16 cellular contexts compared by ENCODE assay signal in genomic region chr12:118044075-118044474, GRCh38. TPM values are rescaled to one million over a fixed set of nuclear protein-coding genes. Genes with fewer than 3 reads are reported as not detected.
DNase-seq lines count a peak whose midpoint lies in the region; ATAC-seq and TF ChIP-seq lines count a peak whose summit lies in the region.
"Had no signal": no experiment of that assay in that cellular context is flagged by ENCODE, and none has a peak within 500 bp of the region (broad histone marks: within the 10 kb centered on the region; RNA-seq: fewer than 3 reads in every experiment).

No MANE protein-coding gene starts in this region.

- no peak overlapping the region for H3K4me3 Mint-ChIP-seq in activated naive CD4-positive, alpha-beta T cell treated with anti-CD3 and anti-CD28 coated beads for 36 hours
- no peak overlapping the region for H3K4me3 Mint-ChIP-seq in GM23338
- peak overlapping the region; percentile 56 to 80 for H3K4me3 Mint-ChIP-seq in activated T-cell treated with anti-CD3 and anti-CD28 coated beads, Interleukin-2, amount 50 U/mL, for 72 hours
- peak overlapping the region; percentile 23 for H3K4me3 Mint-ChIP-seq in stimulated activated effector memory CD8-positive, alpha-beta T cell treated with anti-CD3 and anti-CD28 coated beads, Interleukin-12 subunit alpha, Interleukin-12 subunit beta, amount 100 ng/mL, for 72 hours
- H3K4me3 Mint-ChIP-seq: H9 had no signal

- H4K20me1 ChIP-seq in GM23338 (replicated peaks; ENCODE audit: insufficient read depth), result 0 out of 2 replicates have a peak, but pooled peaks cover 5% of the 10 kb centered on the region

- H3K4me3 ChIP-seq in GM23338, result no peak overlapping the region
- H3K4me3 ChIP-seq: MG63 had no signal

- H3F3A ChIP-seq in GM23338 (replicated peaks; ENCODE audit: low read depth), result no peaks in the 10 kb centered on the region

- no peaks in the 10 kb centered on the region for H3K27me3 Mint-ChIP-seq in activated naive CD4-positive, alpha-beta T cell treated with anti-CD3 and anti-CD28 coated beads for 36 hours (ENCODE audit: low read depth)
- H3K27me3 Mint-ChIP-seq in GM23338 (ENCODE audit: insufficient read depth, low read depth, poor library complexity), result peaks cover 7% of the 10 kb centered on the region
- no peaks in the 10 kb centered on the region for H3K27me3 Mint-ChIP-seq in activated T-cell treated with anti-CD3 and anti-CD28 coated beads, Interleukin-2, amount 50 U/mL, for 72 hours (ENCODE audit: low read depth)

- H3K27ac Mint-ChIP-seq in activated naive CD4-positive, alpha-beta T cell treated with anti-CD3 and anti-CD28 coated beads for 36 hours, result peak overlapping the region; percentile 84
- H3K27ac Mint-ChIP-seq in GM23338, result no peak overlapping the region
- peak overlapping the region; percentile 94 for H3K27ac Mint-ChIP-seq in activated T-cell treated with anti-CD3 and anti-CD28 coated beads, Interleukin-2, amount 50 U/mL, for 72 hours
- peak overlapping the region; percentile 91 for H3K27ac Mint-ChIP-seq in stimulated activated effector memory CD8-positive, alpha-beta T cell treated with anti-CD3 and anti-CD28 coated beads, Interleukin-12 subunit alpha, Interleukin-12 subunit beta, amount 100 ng/mL, for 72 hours

- H3K4me2 ChIP-seq in GM23338, result no peak overlapping the region

- no peaks in the 10 kb centered on the region for H3K9me2 ChIP-seq in GM23338 (ENCODE audit: insufficient read depth)

- intact Hi-C loops in activated naive CD4-positive, alpha-beta T cell treated with anti-CD3 and anti-CD28 coated beads for 36 hours (cut with micrococcal nuclease), result loop anchor here (1.0 to 2.0 kb wide), 2 partner anchors 9 to 1623 kb away; no protein-coding TSS in a partner anchor
- intact Hi-C loops in head of caudate nucleus (cut with DNase I), result no loop called here

- no peaks in the 10 kb centered on the region for H3K4me1 ChIP-seq in GM23338 (ENCODE audit: insufficient read depth)

- no peak for ATAC-seq in GM23338
- peak; percentile 62 to 72 for ATAC-seq in activated T-cell treated with anti-CD3 and anti-CD28 coated beads, Interleukin-2, amount 50 U/mL, for 72 hours (replicated peaks in 1 of 2)
- peak; percentile 72 for ATAC-seq in stimulated activated effector memory CD8-positive, alpha-beta T cell treated with anti-CD3 and anti-CD28 coated beads, Interleukin-12 subunit alpha, Interleukin-12 subunit beta, amount 100 ng/mL, for 72 hours

- no peaks in the 10 kb centered on the region for H3K9me3 Mint-ChIP-seq in activated naive CD4-positive, alpha-beta T cell treated with anti-CD3 and anti-CD28 coated beads for 36 hours
- no peaks in the 10 kb centered on the region for H3K9me3 Mint-ChIP-seq in GM23338
- no peaks in the 10 kb centered on the region for H3K9me3 Mint-ChIP-seq in activated T-cell treated with anti-CD3 and anti-CD28 coated beads, Interleukin-2, amount 50 U/mL, for 72 hours
- no peaks in the 10 kb centered on the region for H3K9me3 Mint-ChIP-seq in stimulated activated effector memory CD8-positive, alpha-beta T cell treated with anti-CD3 and anti-CD28 coated beads, Interleukin-12 subunit alpha, Interleukin-12 subunit beta, amount 100 ng/mL, for 72 hours
- H3K9me3 Mint-ChIP-seq: H9 had no signal

- H3K36me3 Mint-ChIP-seq in activated naive CD4-positive, alpha-beta T cell treated with anti-CD3 and anti-CD28 coated beads for 36 hours (ENCODE audit: low read depth), result peaks cover 47% of the 10 kb centered on the region
- peaks cover 74% of the 10 kb centered on the region for H3K36me3 Mint-ChIP-seq in GM23338 (ENCODE audit: low read depth)
- H3K36me3 Mint-ChIP-seq in activated T-cell treated with anti-CD3 and anti-CD28 coated beads, Interleukin-2, amount 50 U/mL, for 72 hours (ENCODE audit: insufficient read depth in 2 of 2), result peaks cover 11 to 26% of the 10 kb centered on the region in 2 donors
- H3K36me3 Mint-ChIP-seq in stimulated activated effector memory CD8-positive, alpha-beta T cell treated with anti-CD3 and anti-CD28 coated beads, Interleukin-12 subunit alpha, Interleukin-12 subunit beta, amount 100 ng/mL, for 72 hours, result peaks cover 99% of the 10 kb centered on the region

- H3K27ac ChIP-seq in GM23338 (ENCODE audit: low read depth), result 0 out of 2 replicates have a peak overlapping the region, but pooled peaks have one; percentile 50

- peaks cover 50% of the 10 kb centered on the region for H3K4me1 Mint-ChIP-seq in activated naive CD4-positive, alpha-beta T cell treated with anti-CD3 and anti-CD28 coated beads for 36 hours (ENCODE audit: low read depth)
- H3K4me1 Mint-ChIP-seq in GM23338, result no peaks in the 10 kb centered on the region
- peaks cover 65% of the 10 kb centered on the region for H3K4me1 Mint-ChIP-seq in activated T-cell treated with anti-CD3 and anti-CD28 coated beads, Interleukin-2, amount 50 U/mL, for 72 hours (ENCODE audit: low read depth)
- peaks cover 42% of the 10 kb centered on the region for H3K4me1 Mint-ChIP-seq in stimulated activated effector memory CD8-positive, alpha-beta T cell treated with anti-CD3 and anti-CD28 coated beads, Interleukin-12 subunit alpha, Interleukin-12 subunit beta, amount 100 ng/mL, for 72 hours
- H3K4me1 Mint-ChIP-seq: H9 had no signal

- no peaks in the 10 kb centered on the region for H3K27me3 ChIP-seq in GM23338 (ENCODE audit: insufficient read depth)
- H3K27me3 ChIP-seq: MG63 had no signal

- no peak for TF ChIP-seq CTCF in GM23338 (conservative IDR thresholded peaks at IDR 0.05; ENCODE audit: low read depth in 2 of 2)

- no peak overlapping the region for H2AFZ ChIP-seq in GM23338

- peaks cover 31% of the 10 kb centered on the region; the same call in 1 of the 2 replicates for H3K79me2 ChIP-seq in GM23338 (replicated peaks; ENCODE audit: insufficient read depth)

- CTCF ChIA-PET in activated naive CD4-positive, alpha-beta T cell treated with anti-CD3 and anti-CD28 coated beads for 36 hours (lab: Charles Lee), result interaction anchor here (3.9 to 4.5 kb wide), 2 partner anchors 9 to 12 kb away, joined by 20 to 34 read pairs; no protein-coding TSS in a partner anchor

- peaks cover 12% of the 10 kb centered on the region for H3K36me3 ChIP-seq in GM23338 (ENCODE audit: insufficient read depth)

- DNase-seq in activated naive CD4-positive, alpha-beta T cell treated with anti-CD3 and anti-CD28 coated beads for 36 hours, result peak; percentile 38
- no peak for DNase-seq in activated naive CD4-positive, alpha-beta T cell treated with Interleukin-2 at 50 U/mL for 16 hours
- DNase-seq in GM23338 (ENCODE audit: low spot score) (no peak), EL (no peak), head of caudate nucleus (no peak)
- DNase-seq in activated T-cell treated with anti-CD3 and anti-CD28 coated beads, Interleukin-2, amount 50 U/mL, for 72 hours, result peak in 1 of 2 donors; percentile 42
- DNase-seq in stimulated activated effector memory CD8-positive, alpha-beta T cell treated with anti-CD3 and anti-CD28 coated beads, Interleukin-12 subunit alpha, Interleukin-12 subunit beta, amount 100 ng/mL, for 72 hours (ENCODE audit: low spot score in 2 of 2), result no peak
- DNase-seq: H9, IMR-90, Karpas-422, MG63, NCI-H1092, NCI-H2081 treated with DMSO at 0.1 percent for 48 hours, NCI-H510A, NCI-H774, RPMI8226 had no signal

TF ChIP-seq in GM23338, 12 proteins besides CTCF, POLR2A, EP300 and RAD21 (continues in another document):
- no peak for TF ChIP-seq REST (IDR thresholded peaks at IDR 0.05; ENCODE audit: unreplicated experiment)

RNA-seq across cellular contexts. Expression of gene WSB2, which starts 16.9 kb away (rescaled TPM):
- 10 to 100 TPM; 31.0 to 31.7 TPM for total RNA-seq in activated naive CD4-positive, alpha-beta T cell treated with anti-CD3 and anti-CD28 coated beads for 36 hours
- total RNA-seq in GM23338 (2014; rRNA removed; shearing (Covaris generic)), result 53.2 and 60.8 TPM in 2 replicates
- polyA plus RNA-seq in GM23338 (2016; fragmentation: Nextera tagmentation; extraction: Ambion mirVana), result 36.6 and 38.8 TPM in 2 replicates
- 10 to 100 TPM; 41.6 to 69.7 TPM for total RNA-seq in activated T-cell treated with anti-CD3 and anti-CD28 coated beads, Interleukin-2, amount 50 U/mL, for 72 hours

RNA-seq across cellular contexts. Expression of gene RFC5, which starts 27.6 kb away (rescaled TPM):
- total RNA-seq in activated naive CD4-positive, alpha-beta T cell treated with anti-CD3 and anti-CD28 coated beads for 36 hours, result 10 to 100 TPM; 62.0 to 62.5 TPM
- total RNA-seq in GM23338 (2014; rRNA removed; shearing (Covaris generic)), result 53.2 and 56.4 TPM in 2 replicates
- polyA plus RNA-seq in GM23338 (2016; fragmentation: Nextera tagmentation; extraction: Ambion mirVana), result 35.0 and 35.1 TPM in 2 replicates
- total RNA-seq in activated T-cell treated with anti-CD3 and anti-CD28 coated beads, Interleukin-2, amount 50 U/mL, for 72 hours, result 10 to 100 TPM; 43.3 to 56.6 TPM

RNA-seq across cellular contexts. Expression of gene VSIG10, which starts 59.7 kb away (rescaled TPM):
- total RNA-seq in activated naive CD4-positive, alpha-beta T cell treated with anti-CD3 and anti-CD28 coated beads for 36 hours, result 1 to 10 TPM; 1.7 to 2.4 TPM
- 87.5 and 98.5 TPM in 2 replicates for total RNA-seq in GM23338 (2014; rRNA removed; shearing (Covaris generic))
- 48.1 and 52.1 TPM in 2 replicates for polyA plus RNA-seq in GM23338 (2016; fragmentation: Nextera tagmentation; extraction: Ambion mirVana)
- total RNA-seq in activated T-cell treated with anti-CD3 and anti-CD28 coated beads, Interleukin-2, amount 50 U/mL, for 72 hours, result 1 to 10 TPM; 3.1 to 4.5 TPM

Comparison
In these comparisons a context has a peak if more than half of its experiments do, and no peak if none do; other contexts are left out.
1. H3K4me3 Mint-ChIP-seq: peak in activated T-cell treated with anti-CD3 and anti-CD28 coated beads, Interleukin-2, amount 50 U/mL, for 72 hours (2 of 2) and stimulated activated effector memory CD8-positive, alpha-beta T cell treated with anti-CD3 and anti-CD28 coated beads, Interleukin-12 subunit alpha, Interleukin-12 subunit beta, amount 100 ng/mL, for 72 hours (single experiment); none in activated naive CD4-positive, alpha-beta T cell treated with anti-CD3 and anti-CD28 coated beads for 36 hours (single experiment) and GM23338 (single experiment).
2. RNA of gene VSIG10, which starts 59.7 kb away (total RNA-seq): 87.5 to 98.5 TPM in GM23338; 3.1 to 4.5 TPM in activated T-cell treated with anti-CD3 and anti-CD28 coated beads, Interleukin-2, amount 50 U/mL, for 72 hours and 1.7 to 2.4 TPM in activated naive CD4-positive, alpha-beta T cell treated with anti-CD3 and anti-CD28 coated beads for 36 hours; every median in the first group is over 10 times any median in the second.